8 cellular contexts compared by ENCODE assay signal in the genomic region with DNA sequence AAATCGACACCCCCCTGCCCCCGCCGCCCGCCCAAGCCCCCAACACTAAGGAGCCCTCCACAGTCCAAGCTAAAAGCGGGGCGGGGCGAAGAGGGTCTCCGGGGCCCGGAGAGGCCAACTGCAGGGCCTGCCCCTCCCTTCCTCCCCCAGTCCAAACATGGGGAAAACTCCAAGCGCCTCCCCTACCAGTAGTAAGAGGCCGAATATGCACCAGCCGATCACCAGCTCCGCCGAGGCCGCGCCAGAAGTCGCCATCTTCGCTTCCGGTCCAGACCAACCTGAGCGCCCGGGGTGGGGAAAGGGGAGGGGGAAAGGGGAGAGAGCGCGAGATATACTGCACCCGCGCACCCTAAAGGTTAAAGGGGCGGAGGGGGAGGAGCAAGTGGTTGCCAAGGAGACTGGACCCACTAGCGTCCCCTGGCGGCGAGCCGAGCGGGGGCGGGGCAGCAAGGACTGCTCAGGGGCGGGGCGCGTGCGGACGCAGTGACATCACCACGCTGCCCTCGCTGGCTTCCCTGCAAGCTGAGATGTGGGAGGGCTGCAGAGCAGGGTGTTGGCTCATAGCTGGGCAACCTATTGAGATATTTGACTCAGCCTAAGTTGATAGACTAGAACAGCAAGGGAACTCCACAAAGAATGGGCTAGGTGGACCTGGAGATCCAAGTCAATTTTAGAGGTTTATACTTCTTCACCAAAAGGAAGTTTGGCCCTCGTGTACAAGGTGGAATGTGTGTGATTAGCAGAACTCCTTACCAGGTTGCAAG. TPM values are rescaled to one million over a fixed set of nuclear protein-coding genes. Genes with fewer than 3 reads are reported as not detected.
A peak's percentile ranks its signal among the peaks of the same experiment; 100 is the strongest.
DNase-seq lines count a peak whose midpoint lies in the region; ATAC-seq and TF ChIP-seq lines count a peak whose summit lies in the region.

A gene (minus strand): TSS at position 384 of the 764 bp plus-strand sequence. CDS start 129 bp downstream, at position 255.

- H3K27ac Mint-ChIP-seq in IgD-negative memory B cell = peak within 1 kb of the TSS; percentile 94 to 99 (median 94)

- H3K4me3 ChIP-seq in epithelial cell of esophagus (ENCODE audit: low read length) (peak within 1 kb of the TSS; percentile 85), mononuclear cell (ENCODE audit: low read length) (peak within 1 kb of the TSS; percentile 89)

- ATAC-seq in GM21529 (IDR thresholded peaks at IDR 0.05; ENCODE audit: unreplicated experiment) = peak; percentile 92

- peak; percentile 79 for TF ChIP-seq CTCF in epithelial cell of esophagus (IDR thresholded peaks at IDR 0.05; ENCODE audit: insufficient read depth, low read depth, low read length, missing control alignments)

- peak within 1 kb of the TSS; percentile 94 to 99 (median 96) for H3K4me3 Mint-ChIP-seq in IgD-negative memory B cell

- H3K36me3 Mint-ChIP-seq in IgD-negative memory B cell = peaks cover 4% of the 10 kb centered on the region

- peaks cover 25 to 41% (median 32%) of the 10 kb centered on the region in 3 donors for H3K4me1 Mint-ChIP-seq in IgD-negative memory B cell

- no peaks in the 10 kb centered on the region for H3K9me3 ChIP-seq in mononuclear cell (ENCODE audit: low read depth, low read length)

- H3K4me1 ChIP-seq in mononuclear cell (ENCODE audit: insufficient read depth, low read length) = peaks cover 28% of the 10 kb centered on the region

- H3K27me3 ChIP-seq in mononuclear cell (ENCODE audit: insufficient read depth, low read length) = no peaks in the 10 kb centered on the region

- H3K9me3 Mint-ChIP-seq in IgD-negative memory B cell = no peaks in the 10 kb centered on the region

- DNase-seq in DMS153 treated with DMSO at 0.1 percent for 48 hours (lab: John Stamatoyannopoulos, UW; ENCODE audit: unreplicated experiment) = peak; percentile 92
- peak; percentile 98 for DNase-seq in OCI-M1 (lab: John Stamatoyannopoulos, UW)
- peak; percentile 99 for DNase-seq in activated T-cell treated with anti-CD3 and anti-CD28 coated beads for 4 hours
- peak; percentile 99 for DNase-seq in epithelial cell of esophagus (ENCODE audit: low read depth)
- peak; percentile 98 to 100 for DNase-seq in stimulated activated CD8-positive, alpha-beta memory T cell treated with anti-CD3 and anti-CD28 coated beads, Interleukin-4, amount 100 ng/mL, for 1 hour (ENCODE audit: low read depth in 2 of 2, low spot score in 1 of 2)

- H3K27me3 Mint-ChIP-seq in IgD-negative memory B cell = no peaks in the 10 kb centered on the region

RNA-seq across cellular contexts. Expression of the gene that starts here (rescaled TPM):
- polyA plus RNA-seq in IgD-negative memory B cell = 78.1 TPM
- 70.5 TPM for total RNA-seq in mononuclear cell

Comparison
In these comparisons a context has a peak if more than half of its experiments do, and no peak if none do; other contexts are left out.
1. Peak in every context shown above with its lines: DNase-seq, ATAC-seq and H3K4me3 ChIP-seq.